ENCODE assay signal across 12 cellular contexts in the genomic region with DNA sequence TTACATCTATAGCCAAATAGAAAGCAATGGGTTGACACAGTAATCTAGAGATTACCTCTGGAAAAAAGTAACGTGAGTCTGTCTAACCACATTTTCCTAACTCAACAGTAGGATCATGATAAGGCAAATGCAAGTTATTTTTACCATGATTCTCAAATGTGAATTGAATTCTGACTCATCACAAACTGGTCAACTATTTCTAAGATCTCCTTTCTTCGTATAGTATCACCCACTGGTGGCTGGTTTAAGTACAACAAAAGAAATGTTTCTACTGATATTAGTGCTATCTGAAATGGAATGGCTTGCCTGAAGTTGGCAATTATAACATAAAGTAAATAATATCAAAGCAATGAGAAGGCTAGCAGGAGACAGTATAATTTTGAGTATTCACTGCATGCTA.
DNase-seq lines count a peak whose midpoint lies in the region; ATAC-seq and TF ChIP-seq lines count a peak whose summit lies in the region.
"Had no signal": no experiment of that assay in that cellular context is flagged by ENCODE, and none has a peak within 500 bp of the region (broad histone marks: within the 10 kb centered on the region; RNA-seq: fewer than 3 reads in every experiment).

No MANE protein-coding gene starts in this region.

- H3K27ac ChIP-seq in fibroblast of lung (ENCODE audit: insufficient read depth, low read length) (no peak overlapping the region), Karpas-422 (ENCODE audit: low read length) (no peak overlapping the region)

- H3K9me2 ChIP-seq in Karpas-422 (replicated peaks; ENCODE audit: insufficient read depth, low read length) = no peaks in the 10 kb centered on the region

- H3K9me3 ChIP-seq in fibroblast of lung (ENCODE audit: control insufficient read depth, insufficient read depth, low read depth, low read length) (no peaks in the 10 kb centered on the region), Karpas-422 (ENCODE audit: low read length) (no peaks in the 10 kb centered on the region)

- H2AFZ ChIP-seq in fibroblast of lung (ENCODE audit: low read length) (no peak overlapping the region), Karpas-422 (ENCODE audit: low read length) (no peak overlapping the region)

- peak in 1 of 2 donors; percentile 48 for TF ChIP-seq CTCF in fibroblast of lung (conservative IDR thresholded peaks at IDR 0.05 in 1 of 2, IDR thresholded peaks at IDR 0.05 in 1 of 2; ENCODE audit: low read depth in 1 of 2, low read length in 2 of 2)

- H3K79me2 ChIP-seq in fibroblast of lung (ENCODE audit: control insufficient read depth, insufficient read depth, low read length) (no peaks in the 10 kb centered on the region), Karpas-422 (ENCODE audit: low read length) (no peaks in the 10 kb centered on the region)

- H3K36me3 ChIP-seq in fibroblast of lung (ENCODE audit: control insufficient read depth, insufficient read depth, low read length) (no peaks in the 10 kb centered on the region), Karpas-422 (ENCODE audit: insufficient read depth, low read length) (no peaks in the 10 kb centered on the region)

- H4K20me1 ChIP-seq in fibroblast of lung (ENCODE audit: control insufficient read depth, extremely low read depth, insufficient read depth, low read length) = no peaks in the 10 kb centered on the region
- H4K20me1 ChIP-seq in Karpas-422 (ENCODE audit: insufficient read depth, low read depth, low read length) = no peaks in the 10 kb centered on the region

- H3K9ac ChIP-seq in fibroblast of lung (ENCODE audit: insufficient read depth, low read length) (no peak overlapping the region), Karpas-422 (ENCODE audit: low read length) (no peak overlapping the region)

- no peak overlapping the region for H3K4me3 ChIP-seq in fibroblast of lung (replicated peaks in 1 of 4; ENCODE audit: control extremely low read depth in 1 of 4, insufficient read depth in 1 of 4, low read depth in 3 of 4, low read length in 4 of 4)
- H3K4me3 ChIP-seq in Karpas-422 (ENCODE audit: low read length) = no peak overlapping the region

- H3K27me3 ChIP-seq in fibroblast of lung (ENCODE audit: control insufficient read depth, insufficient read depth, low read length) = no peaks in the 10 kb centered on the region
- H3K27me3 ChIP-seq in Karpas-422 (ENCODE audit: low read length) = no peaks in the 10 kb centered on the region

- ATAC-seq in GM18868 (IDR thresholded peaks at IDR 0.05; ENCODE audit: unreplicated experiment) = peak; percentile 70
- no peak for ATAC-seq in HG02798 (IDR thresholded peaks at IDR 0.05; ENCODE audit: poor library complexity, unreplicated experiment)
- ATAC-seq: T-helper 17 cell had no signal

- no peaks in the 10 kb centered on the region for H3K4me1 ChIP-seq in fibroblast of lung (ENCODE audit: control insufficient read depth, extremely low read depth, insufficient read depth, low read length)
- no peaks in the 10 kb centered on the region for H3K4me1 ChIP-seq in Karpas-422 (ENCODE audit: low read length)

- in situ Hi-C loops in SK-MEL-5 (cut with HindIII; ENCODE audit: low pct_unique_long_range_greater_than_20kb, low sequenced_read_pairs) = no loop called here

- DNase-seq in A172 (ENCODE audit: low spot score) (peak; percentile 61), SK-MEL-5 (ENCODE audit: low read depth, low spot score) (peak; percentile 30), fibroblast of lung (ENCODE audit: low read depth in 2 of 2) (peak; percentile 69 to 77), NCI-H128 (lab: John Stamatoyannopoulos, UW; ENCODE audit: unreplicated experiment) (no peak), Karpas-422 (no peak), HK-2 (ENCODE audit: unreplicated experiment) (no peak)
- DNase-seq: activated T-cell treated with anti-CD3 and anti-CD28 coated beads, Interleukin-2, amount 50 U/mL, for 1 hour; C1 segment of cervical spinal cord; H9; T-helper 17 cell had no signal

- H3K4me2 ChIP-seq in fibroblast of lung (ENCODE audit: extremely low read depth, insufficient read depth, low read length) (no peak overlapping the region), Karpas-422 (ENCODE audit: low read depth, low read length, poor library complexity, severe bottlenecking) (no peak overlapping the region)

Comparison
In these comparisons a context has a peak if more than half of its experiments do, and no peak if none do; other contexts are left out.
1. DNase-seq: peak in A172 (single experiment), SK-MEL-5 (single experiment) and fibroblast of lung (2 of 2); none in NCI-H128 (single experiment), Karpas-422 (single experiment) and HK-2 (single experiment).